In the genomic region with DNA sequence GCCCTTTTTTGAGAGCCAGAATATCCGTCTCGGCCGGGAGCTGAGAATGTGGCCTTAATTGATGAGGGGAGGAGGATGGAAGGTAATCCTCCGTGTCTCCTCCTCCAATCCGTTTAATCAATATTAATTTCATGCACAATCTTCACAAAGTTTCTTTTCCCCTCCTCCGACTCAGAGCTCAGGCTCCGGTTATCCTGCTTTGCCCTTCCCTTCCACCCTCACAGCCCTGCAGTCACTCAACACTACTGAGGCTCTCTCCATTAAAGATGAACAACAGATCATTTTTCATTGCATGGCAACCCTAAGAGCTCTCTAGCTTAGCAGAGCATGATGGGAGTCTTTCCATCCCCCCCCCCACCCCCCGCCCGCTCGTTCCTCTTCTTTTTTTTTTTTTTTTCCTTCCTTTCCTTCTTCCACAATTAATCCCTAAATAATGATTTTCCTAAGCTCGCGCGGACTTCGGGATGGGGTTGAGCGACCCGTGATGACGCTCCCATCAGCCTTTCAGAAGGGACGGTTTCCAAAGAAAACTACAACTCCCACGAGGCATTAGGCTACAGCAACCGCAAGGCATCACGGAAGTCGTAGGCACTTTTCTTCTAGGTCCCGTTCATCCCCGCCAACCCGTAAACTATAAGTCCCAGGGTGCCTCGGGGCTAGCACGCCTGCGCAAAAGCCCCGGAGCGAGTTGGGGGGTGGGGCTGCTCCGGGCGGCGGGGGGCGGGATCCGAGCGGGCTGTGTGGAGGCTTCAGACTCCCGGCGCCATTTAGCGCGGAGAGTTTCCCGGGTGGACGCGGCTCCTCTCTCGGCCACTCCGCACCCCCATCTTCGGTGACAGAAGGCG, we compare ENCODE assay signal across 8 cellular contexts. TPM values are rescaled to one million over a fixed set of nuclear protein-coding genes. Genes with fewer than 3 reads are reported as not detected.
DNase-seq lines count a peak whose midpoint lies in the region; ATAC-seq and TF ChIP-seq lines count a peak whose summit lies in the region.

A gene (plus strand): TSS at position 752 of the 845 bp plus-strand sequence. CDS start 987 bp downstream, outside the sequence.

- ATAC-seq in HG02610 (IDR thresholded peaks at IDR 0.05; ENCODE audit: unreplicated experiment) (peak; percentile 46), omental fat pad (ENCODE audit: low FRiP score) (peak; percentile 92), thoracic aorta (ENCODE audit: insufficient number of reproducible peaks, low FRiP score, low read depth) (peak; percentile 72)
- peak; percentile 72 to 73 for ATAC-seq in activated naive CD4-positive, alpha-beta T cell treated with anti-CD3 and anti-CD28 coated beads, Interleukin-2, amount 50 U/mL, for 72 hours

- peak within 1 kb of the TSS in 1 of 2 donors; percentile 94 for H3K27ac Mint-ChIP-seq in activated naive CD4-positive, alpha-beta T cell treated with anti-CD3 and anti-CD28 coated beads, Interleukin-2, amount 50 U/mL, for 72 hours

- peak within 1 kb of the TSS; percentile 99 for H3K4me3 ChIP-seq in GM08714 (ENCODE audit: low read length)
- peak within 1 kb of the TSS; percentile 89 for H3K4me3 ChIP-seq in thoracic aorta

- H3K27ac ChIP-seq in thoracic aorta, result peak within 1 kb of the TSS; percentile 96 to 97

- no peaks in the 10 kb centered on the region for H3K9me3 Mint-ChIP-seq in activated naive CD4-positive, alpha-beta T cell treated with anti-CD3 and anti-CD28 coated beads, Interleukin-2, amount 50 U/mL, for 72 hours

- no peaks in the 10 kb centered on the region for H3K36me3 ChIP-seq in thoracic aorta

- TF ChIP-seq CTCF in omental fat pad (IDR thresholded peaks at IDR 0.05) (no peak), thoracic aorta (IDR thresholded peaks at IDR 0.05) (no peak)

- peaks cover 18 to 35% of the 10 kb centered on the region in 2 donors for H3K36me3 Mint-ChIP-seq in activated naive CD4-positive, alpha-beta T cell treated with anti-CD3 and anti-CD28 coated beads, Interleukin-2, amount 50 U/mL, for 72 hours

- DNase-seq in NCI-H1092 treated with DMSO at 0.1 percent for 48 hours (lab: John Stamatoyannopoulos, UW), result peak; percentile 100
- DNase-seq in SKM-1 (lab: John Stamatoyannopoulos, UW; ENCODE audit: unreplicated experiment), result peak; percentile 91
- peak; percentile 95 to 96 for DNase-seq in activated naive CD4-positive, alpha-beta T cell treated with anti-CD3 and anti-CD28 coated beads, Interleukin-2, amount 50 U/mL, for 72 hours (ENCODE audit: low spot score in 2 of 2)
- peak; percentile 98 for DNase-seq in glomerular visceral epithelial cell (ENCODE audit: extremely low spot score)
- peak; percentile 91 for DNase-seq in omental fat pad (ENCODE audit: low spot score)
- peak; percentile 92 for DNase-seq in thoracic aorta (ENCODE audit: low spot score)

- H3K4me1 ChIP-seq in thoracic aorta (ENCODE audit: control insufficient read depth in 1 of 2, low read depth in 2 of 2), result peaks cover 20 to 26% of the 10 kb centered on the region in 2 donors

- no peaks in the 10 kb centered on the region for H3K27me3 ChIP-seq in thoracic aorta (replicated peaks; ENCODE audit: insufficient read depth)

- no peaks in the 10 kb centered on the region for H3K9me3 ChIP-seq in thoracic aorta

RNA-seq across cellular contexts. Expression of the gene that starts here (rescaled TPM):
- total RNA-seq in activated naive CD4-positive, alpha-beta T cell treated with anti-CD3 and anti-CD28 coated beads, Interleukin-2, amount 50 U/mL, for 72 hours, result 100 to 1,000 TPM; 110 to 145 TPM
- total RNA-seq in omental fat pad (100 to 1,000 TPM; 222 to 407 (median 322) TPM), thoracic aorta (100 to 1,000 TPM; 191 to 197 TPM)

Comparison
In these comparisons a context has a peak if more than half of its experiments do, and no peak if none do; other contexts are left out.
1. Peak in every context shown above with its lines: DNase-seq, ATAC-seq, H3K4me3 ChIP-seq and H3K27ac ChIP-seq.